ENCODE assay signal across 1 cellular context in genomic region chr20:44495257-44495656, GRCh38.
TF ChIP-seq lines count a peak whose summit lies in the region.

No MANE protein-coding gene starts in this region.

TF ChIP-seq in HepG2, 621 proteins besides CTCF, POLR2A, EP300 and RAD21 (continued from another document):
- TF ChIP-seq ZFY (CRISPR knock-in tag; IDR thresholded peaks at IDR 0.05) (no peak), ZBTB37 (CRISPR knock-in tag; IDR thresholded peaks at IDR 0.05) (no peak), FLYWCH1 (CRISPR knock-in tag; IDR thresholded peaks at IDR 0.05) (no peak), BRF2 (CRISPR knock-in tag; IDR thresholded peaks at IDR 0.05) (no peak), ZZZ3 (CRISPR knock-in tag; IDR thresholded peaks at IDR 0.05; ENCODE audit: borderline replicate concordance) (no peak), ATF1 (CRISPR knock-in tag; IDR thresholded peaks at IDR 0.05) (no peak), ZBTB33 (CRISPR knock-in tag; IDR thresholded peaks at IDR 0.05) (no peak), FOXO1 (CRISPR knock-in tag; IDR thresholded peaks at IDR 0.05) (no peak), E2F1 (CRISPR knock-in tag; IDR thresholded peaks at IDR 0.05) (no peak), ATF7 (IDR thresholded peaks at IDR 0.05) (peak; percentile 62), ATF7 (CRISPR knock-in tag; IDR thresholded peaks at IDR 0.05) (no peak), EED (CRISPR knock-in tag; IDR thresholded peaks at IDR 0.05) (no peak), STAG1 (CRISPR knock-in tag; IDR thresholded peaks at IDR 0.05) (no peak)
